In genomic region chr3:123584988-123585937, GRCh38 we compare ENCODE assay signal across 8 cellular contexts. TPM values are rescaled to one million over a fixed set of nuclear protein-coding genes. Genes with fewer than 3 reads are reported as not detected.
DNase-seq lines count a peak whose midpoint lies in the region; ATAC-seq, FAIRE-seq and TF ChIP-seq lines count a peak whose summit lies in the region.

HACD2 (minus strand) TSS chr3:123585053; CDS start chr3:123585027, 26 bp downstream.

- H3K36me3 ChIP-seq in pancreas = no peaks in the 10 kb centered on the region
- H3K36me3 ChIP-seq in tibial artery = peaks cover 3 to 7% (median 6%) of the 10 kb centered on the region in 3 donors

- ATAC-seq in HG02759 (IDR thresholded peaks at IDR 0.05; ENCODE audit: unreplicated experiment) (peak; percentile 93), Right ventricle myocardium superior (ENCODE audit: poor library complexity) (peak; percentile 97), pancreas (peak; percentile 92 to 97 (median 94))

- DNase-seq in GM12864 (ENCODE audit: low read depth) (peak; percentile 92), NCI-H1417 (lab: John Stamatoyannopoulos, UW) (peak; percentile 98 to 99 (median 98)), SW 1271 (lab: John Stamatoyannopoulos, UW) (peak; percentile 88 to 97), Right ventricle myocardium superior (peak; percentile 98), pancreas (peak; percentile 96 to 97 (median 97)), tibial artery (peak; percentile 94 to 98)
- DNase-seq in activated naive CD8-positive, alpha-beta T cell treated with anti-CD3 and anti-CD28 coated beads, Interleukin-2, amount 50 U/mL, for 16 hours (ENCODE audit: low read depth, low spot score) = peak; percentile 85

- FAIRE-seq in pancreas (lab: Jason Lieb, UNC) = peak; percentile 70

- H3K9me3 ChIP-seq in pancreas = no peaks in the 10 kb centered on the region
- H3K9me3 ChIP-seq in tibial artery = no peaks in the 10 kb centered on the region

- H3K27ac ChIP-seq in pancreas = peak within 1 kb of the TSS; percentile 85 to 95 (median 90)
- H3K27ac ChIP-seq in tibial artery = peak within 1 kb of the TSS; percentile 89 to 94

- intact Hi-C loops in Right ventricle myocardium superior (cut with DNase I) = no loop called here
- intact Hi-C loops in pancreas (cut with DNase I) = no loop called here
- intact Hi-C loops in tibial artery (cut with DNase I; ENCODE audit: low total_unique reads) = no loop called here

- H3K4me3 ChIP-seq in GM12864 (ENCODE audit: low read depth, low read length) = peak within 1 kb of the TSS; percentile 82
- H3K4me3 ChIP-seq in pancreas = peak within 1 kb of the TSS; percentile 79 to 86 (median 82)
- H3K4me3 ChIP-seq in tibial artery = peak within 1 kb of the TSS; percentile 99 to 100

- H3K4me1 ChIP-seq in pancreas = peaks cover 0 to 20% (median 7%) of the 10 kb centered on the region in 3 donors
- H3K4me1 ChIP-seq in tibial artery = peaks cover 0 to 19% (median 8%) of the 10 kb centered on the region in 4 donors

- TF ChIP-seq CTCF in GM12864 (IDR thresholded peaks at IDR 0.05; ENCODE audit: low read depth, low read length, missing control alignments) (no peak), pancreas (IDR thresholded peaks at IDR 0.05) (no peak), tibial artery (IDR thresholded peaks at IDR 0.05) (no peak)

- no peaks in the 10 kb centered on the region for H3K27me3 ChIP-seq in pancreas
- no peaks in the 10 kb centered on the region for H3K27me3 ChIP-seq in tibial artery

- 0% methylated on average over 43 to 54 of the region's 54 CpGs for WGBS in pancreas, 2 donors

RNA-seq across cellular contexts. Expression of gene HACD2, which starts in this region (rescaled TPM):
- 9.1 TPM for total RNA-seq in Right ventricle myocardium superior
- 10 to 100 TPM in 5 of 6 donors, 1 to 10 TPM in 1; 9.0 to 22.2 (median 13.7) TPM for total RNA-seq in pancreas
- polyA plus RNA-seq in pancreas = 1 to 10 TPM; 4.4 to 9.5 TPM

Comparison
In these comparisons a context has a peak if more than half of its experiments do, and no peak if none do; other contexts are left out.
1. Peak in every context shown above with its lines: DNase-seq, ATAC-seq, H3K4me3 ChIP-seq and H3K27ac ChIP-seq.